Comparison of ENCODE assay signal across 8 cellular contexts in genomic region chr20:49888341-49889244, GRCh38.
DNase-seq lines count a peak whose midpoint lies in the region; ATAC-seq lines count a peak whose summit lies in the region.

No MANE protein-coding gene starts in this region.

- H3K36me3 Mint-ChIP-seq in central memory CD8-positive, alpha-beta T cell (ENCODE audit: insufficient read depth): peaks cover 31% of the 10 kb centered on the region

- no peaks in the 10 kb centered on the region for H3K9me3 Mint-ChIP-seq in central memory CD8-positive, alpha-beta T cell

- H3K27ac Mint-ChIP-seq in central memory CD8-positive, alpha-beta T cell (ENCODE audit: low read depth): peak overlapping the region; percentile 19

- DNase-seq in activated gamma-delta T cell treated with Interleukin-2 at 50 U/mL for 16 hours (peak; percentile 37), activated gamma-delta T cell (lab: John Stamatoyannopoulos, UW) (no peak), NCI-H2227 (lab: John Stamatoyannopoulos, UW; ENCODE audit: unreplicated experiment) (peak; percentile 86), kidney glomerular epithelial cell (lab: John Stamatoyannopoulos, UW) (peak; percentile 85)
- peak; percentile 31 for DNase-seq in activated CD4-positive, CD25-positive, alpha-beta regulatory T cell treated with anti-CD3 and anti-CD28 coated beads, Interleukin-2, amount 50 U/mL, for 16 hours (ENCODE audit: low read depth, low spot score)
- DNase-seq in central memory CD8-positive, alpha-beta T cell (ENCODE audit: low spot score in 2 of 2): peak; percentile 25 to 48
- peak; percentile 62 to 64 for DNase-seq in stimulated activated CD4-positive, alpha-beta T cell treated with anti-CD3 and anti-CD28 coated beads, Interleukin-2, amount 100 ng/mL, for 24 hours

- no peak overlapping the region for H3K4me3 Mint-ChIP-seq in central memory CD8-positive, alpha-beta T cell

- no peaks in the 10 kb centered on the region for H3K27me3 Mint-ChIP-seq in central memory CD8-positive, alpha-beta T cell

- H3K4me1 Mint-ChIP-seq in central memory CD8-positive, alpha-beta T cell: peaks cover 20% of the 10 kb centered on the region

- no peak for ATAC-seq in central memory CD8-positive, alpha-beta T cell (replicated peaks; ENCODE audit: extremely low read depth, poor library complexity, severe bottlenecking)
- ATAC-seq in HG03520 (IDR thresholded peaks at IDR 0.05; ENCODE audit: unreplicated experiment): no peak
